In genomic region chr11:22082788-22083187, GRCh38 we compare ENCODE assay signal across 26 cellular contexts.
"Had no signal": no experiment of that assay in that cellular context is flagged by ENCODE, and none has a peak within 500 bp of the region (broad histone marks: within the 10 kb centered on the region; RNA-seq: fewer than 3 reads in every experiment).

No MANE protein-coding gene starts in this region.

- H3K27ac Mint-ChIP-seq: mesothelial cell of epicardium; naive B cell; natural killer cell; nephron progenitor cell; neural progenitor cell; progenitor cell of endocrine pancreas; stimulated activated memory B cell treated with anti-CD40 and anti-IgM and Interleukin-4, amounts not matched to agents 10 μg/mL and 1 μg/mL and 100 μg/mL, for 72 hours; stimulated activated naive CD8-positive, alpha-beta T cell treated with anti-CD3 and anti-CD28 coated beads, Interleukin-15, amount 100 ng/mL, for 72 hours; type B pancreatic cell had no signal

- ATAC-seq: heart left ventricle; natural killer cell; stimulated activated memory B cell treated with anti-CD40 and anti-IgM and Interleukin-4, amounts not matched to agents 10 μg/mL and 1 μg/mL and 100 μg/mL, for 72 hours; stimulated activated naive CD8-positive, alpha-beta T cell treated with anti-CD3 and anti-CD28 coated beads, Interleukin-15, amount 100 ng/mL, for 72 hours had no signal

- H3K4me3 Mint-ChIP-seq: mesothelial cell of epicardium; naive B cell; natural killer cell; nephron progenitor cell; neural progenitor cell; stimulated activated memory B cell treated with anti-CD40 and anti-IgM and Interleukin-4, amounts not matched to agents 10 μg/mL and 1 μg/mL and 100 μg/mL, for 72 hours; stimulated activated naive CD8-positive, alpha-beta T cell treated with anti-CD3 and anti-CD28 coated beads, Interleukin-15, amount 100 ng/mL, for 72 hours; type B pancreatic cell had no signal

- H3K36me3 Mint-ChIP-seq: mesothelial cell of epicardium; naive B cell; natural killer cell; neural progenitor cell; stimulated activated memory B cell treated with anti-CD40 and anti-IgM and Interleukin-4, amounts not matched to agents 10 μg/mL and 1 μg/mL and 100 μg/mL, for 72 hours; type B pancreatic cell had no signal

- H3K27ac ChIP-seq: heart left ventricle, neural progenitor cell, neutrophil, sigmoid colon, tibial nerve, uterus had no signal

- H3K4me1 Mint-ChIP-seq: naive B cell; natural killer cell; nephron progenitor cell; stimulated activated memory B cell treated with anti-CD40 and anti-IgM and Interleukin-4, amounts not matched to agents 10 μg/mL and 1 μg/mL and 100 μg/mL, for 72 hours; stimulated activated naive CD8-positive, alpha-beta T cell treated with anti-CD3 and anti-CD28 coated beads, Interleukin-15, amount 100 ng/mL, for 72 hours had no signal

- H2AFZ ChIP-seq: neural progenitor cell had no signal

- DNase-seq: heart left ventricle; islet precursor cell; mesendoderm; naive B cell; natural killer cell; nephron progenitor cell; occipital lobe; sigmoid colon; stimulated activated CD4-positive, alpha-beta T cell treated with anti-CD3 and anti-CD28 coated beads, Interleukin-1b, Interleukin-23, amount 100 ng/mL, for 48 hours; stimulated activated CD4-positive, alpha-beta T cell treated with anti-CD3 and anti-CD28 coated beads, Interleukin-2, amount 100 ng/mL, for 48 hours; stimulated activated CD4-positive, alpha-beta T cell treated with anti-CD3 and anti-CD28 coated beads, Interleukin-4, amount 100 ng/mL, for 4 hours; stimulated activated CD8-positive, alpha-beta memory T cell treated with anti-CD3 and anti-CD28 coated beads, Interleukin-4, amount 100 ng/mL, for 48 hours; stimulated activated naive CD4-positive, alpha-beta T cell treated with Interleukin-2 at 50 U/mL for 16 hours; stimulated activated naive CD8-positive, alpha-beta T cell treated with anti-CD3 and anti-CD28 coated beads, Interleukin-15, amount 100 ng/mL, for 72 hours; substantia nigra; uterus had no signal

- H3K9me3 ChIP-seq: neutrophil, sigmoid colon, uterus had no signal

- H3K4me2 ChIP-seq: neural progenitor cell, smooth muscle cell had no signal

- H3K4me3 ChIP-seq: heart left ventricle, lung, neural progenitor cell, right atrium auricular region, sigmoid colon, smooth muscle cell, tibial nerve, uterus had no signal

- H3K27me3 ChIP-seq: heart left ventricle, neural progenitor cell, neutrophil, right atrium auricular region, sigmoid colon, tibial nerve, uterus had no signal

- H3K9ac ChIP-seq: neural progenitor cell had no signal

- H3K4me1 ChIP-seq: neural progenitor cell, sigmoid colon, tibial nerve, uterus had no signal

- H3K36me3 ChIP-seq: heart left ventricle, neural progenitor cell, neutrophil, right atrium auricular region, sigmoid colon, tibial nerve, uterus had no signal

- H3K27me3 Mint-ChIP-seq: naive B cell; progenitor cell of endocrine pancreas; stimulated activated memory B cell treated with anti-CD40 and anti-IgM and Interleukin-4, amounts not matched to agents 10 μg/mL and 1 μg/mL and 100 μg/mL, for 72 hours; stimulated activated naive CD8-positive, alpha-beta T cell treated with anti-CD3 and anti-CD28 coated beads, Interleukin-15, amount 100 ng/mL, for 72 hours; type B pancreatic cell had no signal

- H3K9me3 Mint-ChIP-seq: neural progenitor cell; stimulated activated memory B cell treated with anti-CD40 and anti-IgM and Interleukin-4, amounts not matched to agents 10 μg/mL and 1 μg/mL and 100 μg/mL, for 72 hours; type B pancreatic cell had no signal
